ENCODE assay signal across 2 cellular contexts in the genomic region with DNA sequence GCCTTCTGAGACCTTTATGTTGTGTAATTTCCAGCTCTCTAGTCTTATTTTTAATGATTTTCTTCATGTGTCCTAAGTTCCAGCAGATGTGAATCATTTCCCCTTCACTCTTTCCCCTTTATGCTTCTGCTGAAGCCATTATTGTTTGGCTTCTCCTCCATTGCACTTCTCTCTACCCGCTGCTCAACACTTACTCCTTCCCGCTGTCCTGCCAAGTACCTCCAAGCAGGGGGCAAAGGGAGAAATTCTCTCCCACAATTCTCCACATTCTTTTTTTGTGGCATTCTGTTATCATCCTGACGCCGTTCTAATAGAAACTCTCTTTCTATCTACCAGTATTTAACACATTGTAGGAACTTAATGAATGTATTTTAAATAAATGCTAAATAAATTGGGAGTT.
TF ChIP-seq lines count a peak whose summit lies in the region.

No MANE protein-coding gene starts in this region.

TF ChIP-seq in GM23338, 12 proteins besides CTCF, POLR2A, EP300 and RAD21:
- TF ChIP-seq, protein P1, sequence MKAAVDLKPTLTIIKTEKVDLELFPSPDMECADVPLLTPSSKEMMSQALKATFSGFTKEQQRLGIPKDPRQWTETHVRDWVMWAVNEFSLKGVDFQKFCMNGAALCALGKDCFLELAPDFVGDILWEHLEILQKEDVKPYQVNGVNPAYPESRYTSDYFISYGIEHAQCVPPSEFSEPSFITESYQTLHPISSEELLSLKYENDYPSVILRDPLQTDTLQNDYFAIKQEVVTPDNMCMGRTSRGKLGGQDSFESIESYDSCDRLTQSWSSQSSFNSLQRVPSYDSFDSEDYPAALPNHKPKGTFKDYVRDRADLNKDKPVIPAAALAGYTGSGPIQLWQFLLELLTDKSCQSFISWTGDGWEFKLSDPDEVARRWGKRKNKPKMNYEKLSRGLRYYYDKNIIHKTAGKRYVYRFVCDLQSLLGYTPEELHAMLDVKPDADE (IDR thresholded peaks at IDR 0.05), result no peak
- TF ChIP-seq, protein P2, sequence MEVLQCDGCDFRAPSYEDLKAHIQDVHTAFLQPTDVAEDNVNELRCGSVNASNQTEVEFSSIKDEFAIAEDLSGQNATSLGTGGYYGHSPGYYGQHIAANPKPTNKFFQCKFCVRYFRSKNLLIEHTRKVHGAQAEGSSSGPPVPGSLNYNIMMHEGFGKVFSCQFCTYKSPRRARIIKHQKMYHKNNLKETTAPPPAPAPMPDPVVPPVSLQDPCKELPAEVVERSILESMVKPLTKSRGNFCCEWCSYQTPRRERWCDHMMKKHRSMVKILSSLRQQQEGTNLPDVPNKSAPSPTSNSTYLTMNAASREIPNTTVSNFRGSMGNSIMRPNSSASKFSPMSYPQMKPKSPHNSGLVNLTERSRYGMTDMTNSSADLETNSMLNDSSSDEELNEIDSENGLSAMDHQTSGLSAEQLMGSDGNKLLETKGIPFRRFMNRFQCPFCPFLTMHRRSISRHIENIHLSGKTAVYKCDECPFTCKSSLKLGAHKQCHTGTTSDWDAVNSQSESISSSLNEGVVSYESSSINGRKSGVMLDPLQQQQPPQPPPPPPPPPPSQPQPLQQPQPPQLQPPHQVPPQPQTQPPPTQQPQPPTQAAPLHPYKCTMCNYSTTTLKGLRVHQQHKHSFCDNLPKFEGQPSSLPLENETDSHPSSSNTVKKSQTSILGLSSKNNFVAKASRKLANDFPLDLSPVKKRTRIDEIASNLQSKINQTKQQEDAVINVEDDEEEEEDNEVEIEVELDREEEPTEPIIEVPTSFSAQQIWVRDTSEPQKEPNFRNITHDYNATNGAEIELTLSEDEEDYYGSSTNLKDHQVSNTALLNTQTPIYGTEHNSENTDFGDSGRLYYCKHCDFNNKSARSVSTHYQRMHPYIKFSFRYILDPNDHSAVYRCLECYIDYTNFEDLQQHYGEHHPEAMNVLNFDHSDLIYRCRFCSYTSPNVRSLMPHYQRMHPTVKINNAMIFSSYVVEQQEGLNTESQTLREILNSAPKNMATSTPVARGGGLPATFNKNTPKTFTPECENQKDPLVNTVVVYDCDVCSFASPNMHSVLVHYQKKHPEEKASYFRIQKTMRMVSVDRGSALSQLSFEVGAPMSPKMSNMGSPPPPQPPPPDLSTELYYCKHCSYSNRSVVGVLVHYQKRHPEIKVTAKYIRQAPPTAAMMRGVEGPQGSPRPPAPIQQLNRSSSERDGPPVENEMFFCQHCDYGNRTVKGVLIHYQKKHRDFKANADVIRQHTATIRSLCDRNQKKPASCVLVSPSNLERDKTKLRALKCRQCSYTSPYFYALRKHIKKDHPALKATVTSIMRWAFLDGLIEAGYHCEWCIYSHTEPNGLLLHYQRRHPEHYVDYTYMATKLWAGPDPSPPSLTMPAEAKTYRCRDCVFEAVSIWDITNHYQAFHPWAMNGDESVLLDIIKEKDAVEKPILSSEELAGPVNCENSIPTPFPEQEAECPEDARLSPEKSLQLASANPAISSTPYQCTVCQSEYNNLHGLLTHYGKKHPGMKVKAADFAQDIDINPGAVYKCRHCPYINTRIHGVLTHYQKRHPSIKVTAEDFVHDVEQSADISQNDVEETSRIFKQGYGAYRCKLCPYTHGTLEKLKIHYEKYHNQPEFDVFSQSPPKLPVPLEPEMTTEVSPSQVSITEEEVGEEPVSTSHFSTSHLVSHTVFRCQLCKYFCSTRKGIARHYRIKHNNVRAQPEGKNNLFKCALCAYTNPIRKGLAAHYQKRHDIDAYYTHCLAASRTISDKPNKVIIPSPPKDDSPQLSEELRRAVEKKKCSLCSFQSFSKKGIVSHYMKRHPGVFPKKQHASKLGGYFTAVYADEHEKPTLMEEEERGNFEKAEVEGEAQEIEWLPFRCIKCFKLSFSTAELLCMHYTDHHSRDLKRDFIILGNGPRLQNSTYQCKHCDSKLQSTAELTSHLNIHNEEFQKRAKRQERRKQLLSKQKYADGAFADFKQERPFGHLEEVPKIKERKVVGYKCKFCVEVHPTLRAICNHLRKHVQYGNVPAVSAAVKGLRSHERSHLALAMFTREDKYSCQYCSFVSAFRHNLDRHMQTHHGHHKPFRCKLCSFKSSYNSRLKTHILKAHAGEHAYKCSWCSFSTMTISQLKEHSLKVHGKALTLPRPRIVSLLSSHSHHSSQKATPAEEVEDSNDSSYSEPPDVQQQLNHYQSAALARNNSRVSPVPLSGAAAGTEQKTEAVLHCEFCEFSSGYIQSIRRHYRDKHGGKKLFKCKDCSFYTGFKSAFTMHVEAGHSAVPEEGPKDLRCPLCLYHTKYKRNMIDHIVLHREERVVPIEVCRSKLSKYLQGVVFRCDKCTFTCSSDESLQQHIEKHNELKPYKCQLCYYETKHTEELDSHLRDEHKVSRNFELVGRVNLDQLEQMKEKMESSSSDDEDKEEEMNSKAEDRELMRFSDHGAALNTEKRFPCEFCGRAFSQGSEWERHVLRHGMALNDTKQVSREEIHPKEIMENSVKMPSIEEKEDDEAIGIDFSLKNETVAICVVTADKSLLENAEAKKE (CRISPR knock-in tag; IDR thresholded peaks at IDR 0.05), result peak; percentile 23; the same call in 1 of the 2 replicates

TF ChIP-seq in H1, 55 proteins besides CTCF, POLR2A, EP300 and RAD21:
- TF ChIP-seq CBX8 (IDR thresholded peaks at IDR 0.05; ENCODE audit: borderline replicate concordance, low read depth, low read length) (no peak), NANOG (IDR thresholded peaks at IDR 0.05; ENCODE audit: insufficient read depth, low read depth, low read length, poor library complexity, severe bottlenecking) (peak; percentile 93), YY1 (IDR thresholded peaks at IDR 0.05; ENCODE audit: low read depth, low read length) (0 out of 2 replicates have a peak, but pooled peaks have one; percentile 30), TEAD4 (IDR thresholded peaks at IDR 0.05; ENCODE audit: low read depth, low read length) (0 out of 2 replicates have a peak, but pooled peaks have one; percentile 22), TAF7 (optimal IDR thresholded peaks at IDR 0.05; ENCODE audit: borderline replicate concordance, low read depth, low read length) (no peak)
